ENCODE assay signal across 9 cellular contexts in the genomic region with DNA sequence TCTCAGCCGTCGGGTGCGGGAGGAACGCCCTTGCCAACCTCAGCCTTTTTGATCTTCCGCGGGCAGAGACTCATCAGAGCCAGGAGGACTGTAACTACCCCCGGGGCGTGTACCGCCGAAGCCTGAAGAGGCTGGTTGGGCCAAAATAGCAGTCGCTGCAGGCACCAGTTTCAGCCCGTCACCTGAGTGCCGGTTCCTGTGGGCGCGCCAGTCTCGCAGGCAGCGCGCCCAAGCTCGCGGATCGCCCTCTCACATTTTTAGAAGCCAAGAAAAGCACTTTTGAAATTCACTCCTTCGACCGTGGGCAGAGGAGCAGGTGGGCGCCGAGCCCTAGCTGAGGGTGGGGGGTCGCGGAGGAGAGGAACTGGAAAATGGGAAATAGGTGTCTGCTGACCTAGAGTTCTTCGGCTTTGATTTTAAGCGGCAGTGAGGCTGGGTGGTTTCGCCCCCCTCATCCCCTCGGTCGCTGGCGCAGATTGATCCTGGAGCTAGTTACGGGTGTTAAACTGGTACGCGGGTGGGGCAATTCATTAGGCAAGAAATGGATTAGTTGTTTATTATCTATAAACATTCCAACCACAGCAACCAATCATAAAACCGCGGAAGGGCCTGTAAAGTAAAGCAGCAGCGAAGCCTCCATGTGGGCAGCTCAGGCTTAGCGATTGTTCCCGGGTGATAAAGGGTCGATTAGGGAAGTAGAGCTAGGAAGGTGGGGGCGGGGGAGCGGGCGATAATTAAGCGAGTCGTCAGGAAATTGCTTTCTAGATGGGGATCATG.
DNase-seq lines count a peak whose midpoint lies in the region; ATAC-seq and TF ChIP-seq lines count a peak whose summit lies in the region.
"Had no signal": no experiment of that assay in that cellular context is flagged by ENCODE, and none has a peak within 500 bp of the region (broad histone marks: within the 10 kb centered on the region; RNA-seq: fewer than 3 reads in every experiment).

No MANE protein-coding gene starts in this region.

- in situ Hi-C loops in gastrocnemius medialis (cut with MboI; ENCODE audit: low sequenced_read_pairs in 4 of 4), result no loop called here

- peak overlapping the region; percentile 26 to 35 (median 32) for H3K4me3 ChIP-seq in gastrocnemius medialis

- intact Hi-C loops in gastrocnemius medialis (cut with DNase I; ENCODE audit: low total_unique reads), result no loop called here

- DNase-seq in DMS 273 (lab: John Stamatoyannopoulos, UW; ENCODE audit: unreplicated experiment), result peak; percentile 5
- DNase-seq in DMS 273 treated with DMSO at 0.1 percent for 48 hours (lab: John Stamatoyannopoulos, UW), result no peak
- peak; percentile 41 for DNase-seq in RWPE1 (ENCODE audit: low spot score)
- DNase-seq in foreskin keratinocyte, result peak in 1 of 2 donors; percentile 15
- no peak for DNase-seq in gastrocnemius medialis
- DNase-seq in NCI-H187 (lab: John Stamatoyannopoulos, UW), result no peak
- DNase-seq in glomerular visceral epithelial cell (ENCODE audit: extremely low spot score), result no peak
- no peak for DNase-seq in T1000 (lab: John Stamatoyannopoulos, UW)

- POLR2A ChIA-PET in RWPE1 (lab: Yijun Ruan, JAX; ENCODE audit: low non-redundant PET), result no interaction called here

- H3K27me3 ChIP-seq in foreskin keratinocyte (peaks cover 99% of the 10 kb centered on the region), gastrocnemius medialis (peaks cover 75 to 79% (median 79%) of the 10 kb centered on the region in 3 donors)

- ATAC-seq in foreskin keratinocyte (peak; percentile 81), gastrocnemius medialis (no peak)

- H3K27ac ChIP-seq in RWPE1 (no peak overlapping the region), foreskin keratinocyte (no peak overlapping the region), gastrocnemius medialis (no peak overlapping the region)
- H3K27ac ChIP-seq: 22Rv1 had no signal

- no peaks in the 10 kb centered on the region for H3K36me3 ChIP-seq in gastrocnemius medialis

- no peak for TF ChIP-seq CTCF in RWPE1 (conservative IDR thresholded peaks at IDR 0.05; ENCODE audit: low read depth)
- no peak for TF ChIP-seq CTCF in foreskin keratinocyte (conservative IDR thresholded peaks at IDR 0.05)
- TF ChIP-seq CTCF in gastrocnemius medialis (IDR thresholded peaks at IDR 0.05 in 4 of 5, conservative IDR thresholded peaks at IDR 0.05 in 1 of 5), result no peak

- no peaks in the 10 kb centered on the region for H3K9me3 ChIP-seq in gastrocnemius medialis

- no peak for TF ChIP-seq POLR2A in gastrocnemius medialis (IDR thresholded peaks at IDR 0.05)

- no peaks in the 10 kb centered on the region for H3K4me1 ChIP-seq in foreskin keratinocyte
- peaks cover 23 to 28% of the 10 kb centered on the region in 2 donors for H3K4me1 ChIP-seq in gastrocnemius medialis

- CTCF ChIA-PET in RWPE1 (lab: Yijun Ruan, JAX), result interaction anchor here (0.7 kb wide), 1 partner anchor 21 kb away, joined by 3 read pairs; no protein-coding TSS in a partner anchor

Comparison
In these comparisons a context has a peak if more than half of its experiments do, and no peak if none do; other contexts are left out.
1. DNase-seq: peak in DMS 273 (single experiment) and RWPE1 (single experiment); none in DMS 273 treated with DMSO at 0.1 percent for 48 hours (single experiment), gastrocnemius medialis (0 of 2), NCI-H187 (0 of 2), glomerular visceral epithelial cell (single experiment) and T1000 (single experiment).